ENCODE assay signal across 19 cellular contexts in genomic region chr3:149000207-149000745, GRCh38. TPM values are rescaled to one million over a fixed set of nuclear protein-coding genes. Genes with fewer than 3 reads are reported as not detected.
DNase-seq lines count a peak whose midpoint lies in the region; ATAC-seq and TF ChIP-seq lines count a peak whose summit lies in the region.
"Had no signal": no experiment of that assay in that cellular context is flagged by ENCODE, and none has a peak within 500 bp of the region (broad histone marks: within the 10 kb centered on the region; RNA-seq: fewer than 3 reads in every experiment).

No MANE protein-coding gene starts in this region.

- peak overlapping the region; percentile 80 for H3K27ac Mint-ChIP-seq in activated CD8-positive, alpha-beta memory T cell treated with anti-CD3 and anti-CD28 coated beads, Interleukin-2, amount 10 ng/mL, durations not matched to agents 7 days and 5 days
- peak overlapping the region; percentile 95 to 97 for H3K27ac Mint-ChIP-seq in natural killer cell treated with Interleukin-12 subunit alpha and Interleukin-12 subunit beta and Interleukin-15 and Interleukin-18, amount 100 ng/mL, for 72 hours
- H3K27ac Mint-ChIP-seq: activated CD4-positive, alpha-beta T cell treated with anti-CD3 and anti-CD28 coated beads for 36 hours; nephron progenitor cell had no signal

- H3K27ac ChIP-seq in adrenal gland, result no peak overlapping the region
- H3K27ac ChIP-seq: gastroesophageal sphincter, SJSA1, uterus had no signal

- in situ Hi-C loops in astrocyte of the spinal cord (cut with HindIII; ENCODE audit: low sequenced_read_pairs), result no loop called here

- ATAC-seq in activated CD8-positive, alpha-beta memory T cell treated with anti-CD3 and anti-CD28 coated beads, Interleukin-2, amount 10 ng/mL, durations not matched to agents 7 days and 5 days, result no peak
- ATAC-seq in natural killer cell treated with Interleukin-12 subunit alpha and Interleukin-12 subunit beta and Interleukin-15 and Interleukin-18, amount 100 ng/mL, for 72 hours, result peak; percentile 77 to 89
- ATAC-seq in HG02852 (IDR thresholded peaks at IDR 0.05; ENCODE audit: unreplicated experiment), result no peak
- ATAC-seq: activated CD4-positive, alpha-beta T cell treated with anti-CD3 and anti-CD28 coated beads for 36 hours; gastroesophageal sphincter; stimulated activated naive CD8-positive, alpha-beta T cell treated with anti-CD3 and anti-CD28 coated beads, Interleukin-15, amount 100 ng/mL, for 72 hours had no signal

- H3K27me3 Mint-ChIP-seq in activated CD8-positive, alpha-beta memory T cell treated with anti-CD3 and anti-CD28 coated beads, Interleukin-2, amount 10 ng/mL, durations not matched to agents 7 days and 5 days, result no peaks in the 10 kb centered on the region
- H3K27me3 Mint-ChIP-seq in natural killer cell treated with Interleukin-12 subunit alpha and Interleukin-12 subunit beta and Interleukin-15 and Interleukin-18, amount 100 ng/mL, for 72 hours, result no peaks in the 10 kb centered on the region
- H3K27me3 Mint-ChIP-seq: activated CD4-positive, alpha-beta T cell treated with anti-CD3 and anti-CD28 coated beads for 36 hours; stimulated activated naive CD8-positive, alpha-beta T cell treated with anti-CD3 and anti-CD28 coated beads, Interleukin-15, amount 100 ng/mL, for 72 hours had no signal

- H3K27me3 ChIP-seq in adrenal gland, result no peaks in the 10 kb centered on the region
- H3K27me3 ChIP-seq: gastroesophageal sphincter, SJSA1, uterus had no signal

- no peak for TF ChIP-seq CTCF in NB4 (IDR thresholded peaks at IDR 0.05; ENCODE audit: low read depth, low read length)
- no peak for TF ChIP-seq CTCF in astrocyte of the spinal cord (IDR thresholded peaks at IDR 0.05; ENCODE audit: low read depth, low read length)
- TF ChIP-seq CTCF in adrenal gland (IDR thresholded peaks at IDR 0.05), result no peak

- CTCF ChIA-PET in activated CD8-positive, alpha-beta memory T cell treated with anti-CD3 and anti-CD28 coated beads, Interleukin-2, amount 10 ng/mL, durations not matched to agents 7 days and 5 days (lab: Charles Lee), result interaction anchor here (0.7 to 5.6 kb wide), 4 partner anchors 9 to 129 kb away, joined by 3 to 31 read pairs (median 9); partner anchors contain the start of genes GYG1 and HPS3

- H3K36me3 ChIP-seq in adrenal gland (replicated peaks in 1 of 2), result peaks cover 0 to 13% of the 10 kb centered on the region in 2 donors
- H3K36me3 ChIP-seq: uterus had no signal

- intact Hi-C loops in adrenal gland (cut with DNase I), result no loop called here
- intact Hi-C loops in head of caudate nucleus (cut with DNase I), result no loop called here

- H3K4me1 Mint-ChIP-seq in activated CD8-positive, alpha-beta memory T cell treated with anti-CD3 and anti-CD28 coated beads, Interleukin-2, amount 10 ng/mL, durations not matched to agents 7 days and 5 days, result peaks cover 77% of the 10 kb centered on the region
- peaks cover 50 to 66% of the 10 kb centered on the region in 2 donors for H3K4me1 Mint-ChIP-seq in natural killer cell treated with Interleukin-12 subunit alpha and Interleukin-12 subunit beta and Interleukin-15 and Interleukin-18, amount 100 ng/mL, for 72 hours (ENCODE audit: low read depth in 2 of 2)

- DNase-seq in activated CD8-positive, alpha-beta memory T cell treated with anti-CD3 and anti-CD28 coated beads, Interleukin-2, amount 10 ng/mL, durations not matched to agents 7 days and 5 days, result no peak
- no peak for DNase-seq in activated CD8-positive, alpha-beta memory T cell treated with anti-CD3 and anti-CD28 coated beads for 24 hours
- DNase-seq in NB4 (ENCODE audit: low read depth), result peak; percentile 77
- DNase-seq in astrocyte of the spinal cord (ENCODE audit: low read depth, low spot score), result peak; percentile 19
- no peak for DNase-seq in natural killer cell treated with Interleukin-12 subunit alpha and Interleukin-12 subunit beta and Interleukin-15 and Interleukin-18, amount 100 ng/mL, for 72 hours (ENCODE audit: low spot score)
- no peak for DNase-seq in adrenal gland
- no peak for DNase-seq in head of caudate nucleus
- DNase-seq: activated CD4-positive, alpha-beta T cell treated with anti-CD3 and anti-CD28 coated beads for 36 hours; C1 segment of cervical spinal cord; KG1; NCI-H1694; NCI-H345; nephron progenitor cell; stimulated activated CD4-positive, alpha-beta T cell treated with anti-CD3 and anti-CD28 coated beads, Interleukin-15, amount 100 ng/mL, for 24 hours; stimulated activated naive CD8-positive, alpha-beta T cell treated with anti-CD3 and anti-CD28 coated beads, Interleukin-15, amount 100 ng/mL, for 72 hours; uterus had no signal

- H3K4me3 ChIP-seq in NB4 (ENCODE audit: low read depth, low read length) (no peak overlapping the region), astrocyte of the spinal cord (ENCODE audit: low read depth, low read length) (no peak overlapping the region), adrenal gland (no peak overlapping the region)
- H3K4me3 ChIP-seq: gastroesophageal sphincter, SJSA1, uterus had no signal

- H3K36me3 Mint-ChIP-seq in activated CD8-positive, alpha-beta memory T cell treated with anti-CD3 and anti-CD28 coated beads, Interleukin-2, amount 10 ng/mL, durations not matched to agents 7 days and 5 days, result peaks cover 68% of the 10 kb centered on the region
- peaks cover 44% of the 10 kb centered on the region for H3K36me3 Mint-ChIP-seq in natural killer cell treated with Interleukin-12 subunit alpha and Interleukin-12 subunit beta and Interleukin-15 and Interleukin-18, amount 100 ng/mL, for 72 hours

- H3K4me3 Mint-ChIP-seq in activated CD8-positive, alpha-beta memory T cell treated with anti-CD3 and anti-CD28 coated beads, Interleukin-2, amount 10 ng/mL, durations not matched to agents 7 days and 5 days, result peak overlapping the region; percentile 49
- H3K4me3 Mint-ChIP-seq in natural killer cell treated with Interleukin-12 subunit alpha and Interleukin-12 subunit beta and Interleukin-15 and Interleukin-18, amount 100 ng/mL, for 72 hours, result peak overlapping the region; percentile 80
- H3K4me3 Mint-ChIP-seq: activated CD4-positive, alpha-beta T cell treated with anti-CD3 and anti-CD28 coated beads for 36 hours; nephron progenitor cell; stimulated activated naive CD8-positive, alpha-beta T cell treated with anti-CD3 and anti-CD28 coated beads, Interleukin-15, amount 100 ng/mL, for 72 hours had no signal

- TF ChIP-seq POLR2A in NB4 (IDR thresholded peaks at IDR 0.05; ENCODE audit: extremely low read depth, insufficient read length) (no peak), adrenal gland (IDR thresholded peaks at IDR 0.05) (no peak)

- H3K4me1 ChIP-seq in adrenal gland (replicated peaks in 1 of 2), result peaks cover 5 to 8% of the 10 kb centered on the region in 2 donors
- H3K4me1 ChIP-seq: SJSA1, uterus had no signal

- H3K9me3 ChIP-seq in adrenal gland (replicated peaks in 1 of 3), result no peaks in the 10 kb centered on the region
- H3K9me3 ChIP-seq: gastroesophageal sphincter, SJSA1, uterus had no signal

- H3K9me3 Mint-ChIP-seq in activated CD8-positive, alpha-beta memory T cell treated with anti-CD3 and anti-CD28 coated beads, Interleukin-2, amount 10 ng/mL, durations not matched to agents 7 days and 5 days (ENCODE audit: low read depth), result no peaks in the 10 kb centered on the region
- no peaks in the 10 kb centered on the region for H3K9me3 Mint-ChIP-seq in natural killer cell treated with Interleukin-12 subunit alpha and Interleukin-12 subunit beta and Interleukin-15 and Interleukin-18, amount 100 ng/mL, for 72 hours
- H3K9me3 Mint-ChIP-seq: nephron progenitor cell; stimulated activated naive CD8-positive, alpha-beta T cell treated with anti-CD3 and anti-CD28 coated beads, Interleukin-15, amount 100 ng/mL, for 72 hours had no signal

- 76 to 90% (median 83%) methylated on average over 3 of the region's 3 CpGs for WGBS in adrenal gland, 4 donors

RNA-seq across cellular contexts. Expression of gene GYG1, which starts 8.9 kb away (rescaled TPM):
- 10 to 100 TPM; 71.3 to 74.0 TPM for total RNA-seq in activated CD8-positive, alpha-beta memory T cell treated with anti-CD3 and anti-CD28 coated beads, Interleukin-2, amount 10 ng/mL, durations not matched to agents 7 days and 5 days
- 100 to 1,000 TPM in 1 of 2 donors, 10 to 100 TPM in 1; 83.5 to 112 TPM for total RNA-seq in natural killer cell treated with Interleukin-12 subunit alpha and Interleukin-12 subunit beta and Interleukin-15 and Interleukin-18, amount 100 ng/mL, for 72 hours
- 10 to 100 TPM; 25.6 to 53.6 (median 38.7) TPM for total RNA-seq in adrenal gland
- 10 to 100 TPM; 17.3 to 52.5 (median 21.7) TPM for polyA plus RNA-seq in adrenal gland

Comparison
In these comparisons a context has a peak if more than half of its experiments do, and no peak if none do; other contexts are left out.
1. ATAC-seq: peak in natural killer cell treated with Interleukin-12 subunit alpha and Interleukin-12 subunit beta and Interleukin-15 and Interleukin-18, amount 100 ng/mL, for 72 hours (2 of 2); none in activated CD8-positive, alpha-beta memory T cell treated with anti-CD3 and anti-CD28 coated beads, Interleukin-2, amount 10 ng/mL, durations not matched to agents 7 days and 5 days (single experiment) and HG02852 (single experiment).
2. DNase-seq: peak in NB4 (single experiment) and astrocyte of the spinal cord (single experiment); none in activated CD8-positive, alpha-beta memory T cell treated with anti-CD3 and anti-CD28 coated beads, Interleukin-2, amount 10 ng/mL, durations not matched to agents 7 days and 5 days (single experiment), activated CD8-positive, alpha-beta memory T cell treated with anti-CD3 and anti-CD28 coated beads for 24 hours (single experiment), natural killer cell treated with Interleukin-12 subunit alpha and Interleukin-12 subunit beta and Interleukin-15 and Interleukin-18, amount 100 ng/mL, for 72 hours (single experiment), adrenal gland (0 of 7) and head of caudate nucleus (0 of 42).